ENCODE assay signal across 16 cellular contexts in genomic region chr17:62193297-62193696, GRCh38.
A peak's percentile ranks its signal among the peaks of the same experiment; 100 is the strongest.
DNase-seq lines count a peak whose midpoint lies in the region; ATAC-seq, FAIRE-seq and TF ChIP-seq lines count a peak whose summit lies in the region.
"Had no signal": no experiment of that assay in that cellular context is flagged by ENCODE, and none has a peak within 500 bp of the region (broad histone marks: within the 10 kb centered on the region; RNA-seq: fewer than 3 reads in every experiment).

No MANE protein-coding gene starts in this region.

- BruUV-seq in Caco-2 (replicated peaks; lab: Mats Ljungman, UMichigan) (no TSS peak), HepG2 (replicated peaks; lab: Mats Ljungman, UMichigan) (no TSS peak)

- intact Hi-C loops in Caco-2 (cut with micrococcal nuclease; ENCODE audit: unreplicated experiment): no loop called here
- intact Hi-C loops in HepG2 (cut with micrococcal nuclease; ENCODE audit: unreplicated experiment): no loop called here

- no peak overlapping the region for H2AK5ac ChIP-seq in H1 (ENCODE audit: low read depth, low read length)

- no peak overlapping the region for H3K4me3 Mint-ChIP-seq in Caco-2 (ENCODE audit: unreplicated experiment)
- no peak overlapping the region for H3K4me3 Mint-ChIP-seq in T-cell
- H3K4me3 Mint-ChIP-seq: CD8-positive, alpha-beta memory T cell; HFFc6 had no signal

- no peaks in the 10 kb centered on the region for H3K9me3 Mint-ChIP-seq in Caco-2 (ENCODE audit: unreplicated experiment)
- peaks cover 0 to 3% (median 0%) of the 10 kb centered on the region in 3 donors for H3K9me3 Mint-ChIP-seq in T-cell
- H3K9me3 Mint-ChIP-seq: HFFc6 had no signal

- no peak overlapping the region for H2BK120ac ChIP-seq in H1 (replicated peaks; ENCODE audit: low read depth, low read length)

- no peaks in the 10 kb centered on the region for H3K23me2 ChIP-seq in H1 (ENCODE audit: low read depth, low read length)

- TF ChIP-seq POLR2A in H1 (IDR thresholded peaks at IDR 0.05; ENCODE audit: control extremely low read depth in 1 of 2, low read depth in 2 of 2, low read length in 2 of 2): no peak
- TF ChIP-seq POLR2A in HepG2 (IDR thresholded peaks at IDR 0.05; ENCODE audit: insufficient read depth in 1 of 2, low read depth in 2 of 2, low read length in 2 of 2): no peak

- H3K27ac ChIP-seq in H1 (ENCODE audit: low read depth, low read length) (no peak overlapping the region), HepG2 (ENCODE audit: extremely low read length, insufficient read depth, low read length) (no peak overlapping the region)
- H3K27ac ChIP-seq: 22Rv1 had no signal

- H3K36me3 ChIP-seq in Caco-2 (ENCODE audit: control insufficient read depth, insufficient read depth, low read length): no peaks in the 10 kb centered on the region; the same call in 1 of the 2 replicates
- no peaks in the 10 kb centered on the region for H3K36me3 ChIP-seq in H1 (ENCODE audit: control insufficient read depth in 2 of 4, insufficient read depth in 4 of 4, low read length in 3 of 4)
- no peaks in the 10 kb centered on the region for H3K36me3 ChIP-seq in HepG2 (replicated peaks in 1 of 2; ENCODE audit: control insufficient read depth in 1 of 2, insufficient read depth in 2 of 2, low read length in 2 of 2)

- H3K14ac ChIP-seq in H1 (ENCODE audit: insufficient read length): no peak overlapping the region

- no peaks in the 10 kb centered on the region for H3K79me1 ChIP-seq in H1 (ENCODE audit: low read depth, low read length)

- H2BK5ac ChIP-seq in H1 (ENCODE audit: low read depth, low read length): no peak overlapping the region

- no peak overlapping the region for H4K91ac ChIP-seq in H1 (replicated peaks; ENCODE audit: insufficient read length, low read length)

- H3K56ac ChIP-seq in H1 (replicated peaks; ENCODE audit: insufficient read length, low read depth, low read length): no peak overlapping the region

- H3K9me3 ChIP-seq in Caco-2: no peaks in the 10 kb centered on the region
- H3K9me3 ChIP-seq in H1 (ENCODE audit: insufficient read depth in 2 of 2, low read depth in 1 of 2, low read length in 1 of 2): no peaks in the 10 kb centered on the region
- no peaks in the 10 kb centered on the region for H3K9me3 ChIP-seq in HepG2 (ENCODE audit: low read length)

- peaks cover 18% of the 10 kb centered on the region for H3K4me1 ChIP-seq in Caco-2
- H3K4me1 ChIP-seq in H1 (replicated peaks in 1 of 4; ENCODE audit: control insufficient read depth in 3 of 4, insufficient read depth in 4 of 4, low read length in 3 of 4): no peaks in the 10 kb centered on the region
- peaks cover 22% of the 10 kb centered on the region for H3K4me1 ChIP-seq in HepG2 (ENCODE audit: insufficient read depth, low read length)

- H3K4me3 ChIP-seq in Caco-2 (ENCODE audit: low read depth, low read length): no peak overlapping the region
- no peak overlapping the region for H3K4me3 ChIP-seq in H1 (ENCODE audit: extremely low read depth in 1 of 4, insufficient read depth in 2 of 4, low read depth in 3 of 4, low read length in 4 of 4)
- H3K4me3 ChIP-seq in retinal pigment epithelial cell (ENCODE audit: low read length): no peak overlapping the region
- no peak overlapping the region for H3K4me3 ChIP-seq in HepG2 (replicated peaks in 1 of 3; ENCODE audit: insufficient read depth in 1 of 3, low read depth in 2 of 3, low read length in 3 of 3)

- H3K36me3 Mint-ChIP-seq in Caco-2 (ENCODE audit: insufficient read depth, unreplicated experiment) (peaks cover 11% of the 10 kb centered on the region), T-cell (no peaks in the 10 kb centered on the region)
- H3K36me3 Mint-ChIP-seq: CD8-positive, alpha-beta memory T cell had no signal

- FAIRE-seq in H1 (lab: Jason Lieb, UNC): no peak
- no peak for FAIRE-seq in HepG2 (lab: Jason Lieb, UNC)
- FAIRE-seq: GM19239, HTR-8/SVneo had no signal

- POLR2A ChIA-PET in Caco-2 (lab: Charles Lee) (no interaction called here), H1 (lab: Charles Lee; ENCODE audit: partially characterized antibody) (no interaction called here), HepG2 (lab: Yijun Ruan, JAX) (no interaction called here), T-cell (lab: Charles Lee) (interaction anchor here in 1 of 2 donors (0.6 kb wide), 1 partner anchor 47 kb away, joined by 6 read pairs; no protein-coding TSS in a partner anchor)

- H3K4me2 ChIP-seq in H1 (ENCODE audit: insufficient read depth in 1 of 2, low read depth in 2 of 2, low read length in 2 of 2): no peak overlapping the region
- no peak overlapping the region for H3K4me2 ChIP-seq in HepG2 (ENCODE audit: low read depth, low read length)

- no peak for TF ChIP-seq RAD21 in H1 (IDR thresholded peaks at IDR 0.05 in 1 of 2, conservative IDR thresholded peaks at IDR 0.05 in 1 of 2; ENCODE audit: low read depth in 2 of 2, low read length in 2 of 2)
- TF ChIP-seq RAD21 in HepG2 (CRISPR knock-in tag; IDR thresholded peaks at IDR 0.05): no peak

- H3K9ac ChIP-seq in H1 (replicated peaks in 1 of 4; ENCODE audit: extremely low read depth in 1 of 4, low read depth in 3 of 4, low read length in 3 of 4) (no peak overlapping the region), HepG2 (ENCODE audit: insufficient read depth, low read depth, low read length) (no peak overlapping the region)

- no peak overlapping the region for H2BK12ac ChIP-seq in H1 (ENCODE audit: low read depth, low read length)

- H3K27me3 ChIP-seq in Caco-2 (replicated peaks; ENCODE audit: control insufficient read depth, insufficient read depth, low read length) (no peaks in the 10 kb centered on the region), H1 (replicated peaks in 1 of 4; ENCODE audit: control insufficient read depth in 3 of 4, extremely low read depth in 1 of 4, insufficient read depth in 3 of 4, low read length in 3 of 4) (no peaks in the 10 kb centered on the region), HepG2 (ENCODE audit: control insufficient read depth in 1 of 2, insufficient read depth in 2 of 2, low read length in 2 of 2) (no peaks in the 10 kb centered on the region)

- TF ChIP-seq CTCF in Caco-2 (IDR thresholded peaks at IDR 0.05; ENCODE audit: insufficient read depth in 1 of 2, low read depth in 1 of 2, low read length in 1 of 2, severe bottlenecking in 1 of 2, unreplicated experiment in 1 of 2) (no peak), H1 (IDR thresholded peaks at IDR 0.05; ENCODE audit: control extremely low read depth in 1 of 3, insufficient read depth in 1 of 3, low read depth in 1 of 3, low read length in 3 of 3) (no peak), retinal pigment epithelial cell (conservative IDR thresholded peaks at IDR 0.05; ENCODE audit: low read depth, low read length) (no peak), HepG2 (CRISPR knock-in tag; IDR thresholded peaks at IDR 0.05) (no peak)

- CTCF ChIA-PET in Caco-2 (lab: Charles Lee): no interaction called here
- CTCF ChIA-PET in H1 (lab: Charles Lee; ENCODE audit: partially characterized antibody): no interaction called here
- CTCF ChIA-PET in HepG2 (lab: Yijun Ruan, JAX; ENCODE audit: low intra/inter-chr PET ratio, low total read pairs): no interaction called here
- CTCF ChIA-PET in T-cell (lab: Charles Lee): no interaction called here

- in situ Hi-C loops in HepG2 (cut with HindIII; ENCODE audit: extremely low pct_ligation_motif_present, low pct_unique_long_range_greater_than_20kb): no loop called here

- H4K20me1 ChIP-seq in H1 (replicated peaks in 1 of 2; ENCODE audit: control insufficient read depth in 1 of 2, insufficient read depth in 2 of 2, low read length in 2 of 2) (no peaks in the 10 kb centered on the region), HepG2 (ENCODE audit: insufficient read depth, low read length) (no peaks in the 10 kb centered on the region)

- peak in 1 of 2 experiments; percentile 31 for DNase-seq in Caco-2
- no peak for DNase-seq in H1 (ENCODE audit: low read depth in 1 of 2, low spot score in 2 of 2)
- DNase-seq in kidney tubule cell (ENCODE audit: low spot score): peak; percentile 58
- DNase-seq in retinal pigment epithelial cell (ENCODE audit: low read depth): peak; percentile 6
- no peak for DNase-seq in HepG2 (ENCODE audit: low spot score)
- DNase-seq in DMS79 (lab: John Stamatoyannopoulos, UW): no peak
- no peak for DNase-seq in T-cell
- DNase-seq in GOT3 (lab: John Stamatoyannopoulos, UW): no peak
- DNase-seq: Calu3; CD8-positive, alpha-beta memory T cell; GF-D8; HCEC 1CT; HFFc6 had no signal

- H4K8ac ChIP-seq in H1 (ENCODE audit: extremely low read depth, insufficient read depth, low read length): no peak overlapping the region

- ATAC-seq in HepG2 (no peak), T-cell (replicated peaks in 1 of 4) (no peak)

- H2AFZ ChIP-seq in H1 (ENCODE audit: low read length) (0 out of 2 replicates have a peak overlapping the region, but pooled peaks have one; percentile 16), HepG2 (ENCODE audit: low read length) (no peak overlapping the region)

- H3K4ac ChIP-seq in H1 (replicated peaks; ENCODE audit: insufficient read length, low read depth, low read length): no peak overlapping the region

- H3K4me1 Mint-ChIP-seq in Caco-2 (ENCODE audit: low read depth, unreplicated experiment) (peaks cover 10% of the 10 kb centered on the region), T-cell (no peaks in the 10 kb centered on the region)

- no peak overlapping the region for H3K23ac ChIP-seq in H1 (ENCODE audit: insufficient read length)

- no peak for TF ChIP-seq EP300 in H1 (IDR thresholded peaks at IDR 0.05; ENCODE audit: borderline replicate concordance in 1 of 2, low read depth in 2 of 2, low read length in 2 of 2)
- TF ChIP-seq EP300 in HepG2 (IDR thresholded peaks at IDR 0.05; ENCODE audit: low read depth in 2 of 2, low read length in 2 of 2): no peak
- no peak for TF ChIP-seq EP300 in HepG2 (CRISPR knock-in tag; IDR thresholded peaks at IDR 0.05; ENCODE audit: borderline replicate concordance)

- H4K5ac ChIP-seq in H1 (ENCODE audit: insufficient read length, low read depth, low read length): no peak overlapping the region

- H3K18ac ChIP-seq in H1 (ENCODE audit: extremely low read depth, low read length): no peak overlapping the region; the same call in 1 of the 2 replicates

- 88% methylated on average over 4 of the region's 4 CpGs; no CpG with 5 or more reads in 1 of the 2 experiments for WGBS in H1 (ENCODE audit: extremely low coverage in 1 of 2, insufficient coverage in 1 of 2, insufficient read length in 1 of 2, insufficient replicate concordance in 2 of 2, low coverage in 1 of 2, low lambda C conversion rate in 2 of 2, missing lambda C conversion rate in 1 of 2), 2 experiments
- 50% methylated on average over 4 of the region's 4 CpGs for WGBS in HepG2 (ENCODE audit: low lambda C conversion rate)

- H3K79me2 ChIP-seq in H1 (ENCODE audit: control insufficient read depth in 1 of 2, insufficient read depth in 2 of 2, low read length in 2 of 2): no peaks in the 10 kb centered on the region
- no peaks in the 10 kb centered on the region for H3K79me2 ChIP-seq in HepG2 (ENCODE audit: insufficient read depth, low read length)

- H3K27me3 Mint-ChIP-seq in Caco-2 (ENCODE audit: insufficient read depth, unreplicated experiment): no peaks in the 10 kb centered on the region
- H3K27me3 Mint-ChIP-seq in T-cell: peaks cover 4 to 8% of the 10 kb centered on the region in 2 donors

- no peak overlapping the region for H2BK20ac ChIP-seq in H1 (ENCODE audit: low read length)

- peak overlapping the region; percentile 63 for H3K27ac Mint-ChIP-seq in Caco-2 (ENCODE audit: unreplicated experiment)
- peak overlapping the region in 1 of 2 donors; percentile 15 for H3K27ac Mint-ChIP-seq in T-cell
- H3K27ac Mint-ChIP-seq: HFFc6 had no signal

- no peak overlapping the region for H2BK15ac ChIP-seq in H1 (ENCODE audit: low read length)

Comparison
In these comparisons a context has a peak if more than half of its experiments do, and no peak if none do; other contexts are left out.
1. DNase-seq: peak in kidney tubule cell (single experiment) and retinal pigment epithelial cell (single experiment); none in H1 (0 of 2), HepG2 (single experiment), DMS79 (single experiment), T-cell (0 of 34) and GOT3 (single experiment).